In the genomic region with DNA sequence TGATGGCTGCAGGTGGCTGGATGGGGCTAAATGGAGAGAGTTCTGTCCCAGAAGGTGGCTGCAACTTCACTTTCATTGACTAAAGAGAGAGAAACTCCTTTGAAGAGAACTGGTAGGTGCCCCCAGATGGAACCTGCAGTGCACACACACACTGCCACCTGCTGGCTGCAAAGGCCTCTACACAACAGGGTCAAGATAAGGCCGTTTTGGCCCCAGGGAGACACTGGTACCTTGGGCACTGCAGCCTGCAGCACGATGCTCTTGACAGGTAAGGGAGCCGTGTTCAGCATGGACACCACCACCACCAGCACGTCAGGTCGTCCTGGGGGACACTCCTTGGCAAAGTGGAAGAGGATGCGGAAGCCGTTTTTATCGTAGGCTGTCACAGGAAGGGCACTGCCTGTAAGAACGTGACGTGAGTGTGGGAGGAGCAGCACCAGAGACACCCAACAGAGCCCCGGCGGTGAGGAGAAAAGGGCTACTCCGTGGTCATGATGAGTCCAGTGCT, we compare ENCODE assay signal across 8 cellular contexts. TPM values are rescaled to one million over a fixed set of nuclear protein-coding genes. Genes with fewer than 3 reads are reported as not detected.
DNase-seq lines count a peak whose midpoint lies in the region; ATAC-seq and TF ChIP-seq lines count a peak whose summit lies in the region.

No MANE protein-coding gene starts in this region.

- H3K9me3 ChIP-seq in psoas muscle, result no peaks in the 10 kb centered on the region

- H3K4me3 ChIP-seq in psoas muscle, result no peak overlapping the region

- DNase-seq in GF-D8 (lab: John Stamatoyannopoulos, UW), result peak; percentile 33
- DNase-seq in SK-MEL-5 (ENCODE audit: low read depth, low spot score), result peak; percentile 87
- peak; percentile 67 for DNase-seq in activated naive CD4-positive, alpha-beta T cell treated with anti-CD3 and anti-CD28 coated beads, Interleukin-2, amount 50 U/mL, for 16 hours
- peak; percentile 72 for DNase-seq in glomerular visceral epithelial cell (ENCODE audit: extremely low spot score)
- DNase-seq in psoas muscle, result peak; percentile 54 to 81

- WGBS in psoas muscle, 3 donors, result 47 to 54% (median 49%) methylated on average over 13 of the region's 13 CpGs

- ATAC-seq in psoas muscle (peak; percentile 35 to 51 (median 40)), HG03139 (IDR thresholded peaks at IDR 0.05; ENCODE audit: unreplicated experiment) (no peak), HG03378 (IDR thresholded peaks at IDR 0.05; ENCODE audit: unreplicated experiment) (no peak)

- H3K27ac ChIP-seq in psoas muscle, result no peak overlapping the region

- peaks cover 8% of the 10 kb centered on the region for H3K4me1 ChIP-seq in psoas muscle

- peak; percentile 96 for TF ChIP-seq CTCF in LNCAP (IDR thresholded peaks at IDR 0.05)
- TF ChIP-seq CTCF in psoas muscle (IDR thresholded peaks at IDR 0.05), result peak; percentile 72

- in situ Hi-C loops in SK-MEL-5 (cut with HindIII; ENCODE audit: low pct_unique_long_range_greater_than_20kb, low sequenced_read_pairs), result no loop called here

- peaks cover 6 to 100% of the 10 kb centered on the region in 2 donors for H3K36me3 ChIP-seq in psoas muscle (ENCODE audit: insufficient read depth in 1 of 2, low read depth in 1 of 2)

- H3K27me3 ChIP-seq in psoas muscle (ENCODE audit: insufficient read depth in 3 of 3, low read length in 2 of 3), result no peaks in the 10 kb centered on the region

- intact Hi-C loops in psoas muscle (cut with DNase I), result no loop called here

RNA-seq across cellular contexts. Expression of a gene that starts 22.7 kb away (rescaled TPM):
- total RNA-seq in SK-MEL-5 (2014; rRNA removed; shearing (Covaris generic)), result 15.7 and 17.4 TPM in 2 replicates
- polyA plus RNA-seq in SK-MEL-5 (2015; cell fraction: cytosol; rRNA removed), result 39.1 and 44.4 TPM in 2 replicates
- polyA plus RNA-seq in SK-MEL-5 (2015; cell fraction: nucleus; rRNA removed), result 222 and 247 TPM in 2 replicates
- 10 to 100 TPM; 21.3 to 40.6 (median 30.2) TPM for total RNA-seq in psoas muscle
- polyA plus RNA-seq in psoas muscle, result 10 to 100 TPM; 13.8 to 37.4 (median 27.3) TPM

RNA-seq across cellular contexts. Expression of a gene that starts 22.9 kb away (rescaled TPM):
- total RNA-seq in SK-MEL-5 (2014; rRNA removed; shearing (Covaris generic)), result 184 and 188 TPM in 2 replicates
- polyA plus RNA-seq in SK-MEL-5 (2015; cell fraction: cytosol; rRNA removed), result 100 and 108 TPM in 2 replicates
- polyA plus RNA-seq in SK-MEL-5 (2015; cell fraction: nucleus; rRNA removed), result 73.3 and 73.8 TPM in 2 replicates
- total RNA-seq in psoas muscle, result 100 to 1,000 TPM; 105 to 161 (median 131) TPM
- 100 to 1,000 TPM in 2 of 3 donors, 10 to 100 TPM in 1; 98.2 to 165 (median 122) TPM for polyA plus RNA-seq in psoas muscle

RNA-seq across cellular contexts. Expression of a gene that starts 32.3 kb away (rescaled TPM):
- total RNA-seq in SK-MEL-5 (2014; rRNA removed; shearing (Covaris generic)), result 20.8 and 22.9 TPM in 2 replicates
- 53.3 and 57.8 TPM in 2 replicates for polyA plus RNA-seq in SK-MEL-5 (2015; cell fraction: cytosol; rRNA removed)
- 37.8 and 52.5 TPM in 2 replicates for polyA plus RNA-seq in SK-MEL-5 (2015; cell fraction: nucleus; rRNA removed)
- 10 to 100 TPM; 19.2 to 45.8 (median 37.6) TPM for total RNA-seq in psoas muscle
- 10 to 100 TPM; 27.9 to 44.8 (median 32.2) TPM for polyA plus RNA-seq in psoas muscle

RNA-seq across cellular contexts. Expression of a gene that starts 33.3 kb away (rescaled TPM):
- 46.0 and 49.4 TPM in 2 replicates for total RNA-seq in SK-MEL-5 (2014; rRNA removed; shearing (Covaris generic))
- 60.8 and 61.4 TPM in 2 replicates for polyA plus RNA-seq in SK-MEL-5 (2015; cell fraction: cytosol; rRNA removed)
- polyA plus RNA-seq in SK-MEL-5 (2015; cell fraction: nucleus; rRNA removed), result 280 and 471 TPM in 2 replicates
- 10 to 100 TPM; 19.3 to 32.9 (median 22.0) TPM for total RNA-seq in psoas muscle
- polyA plus RNA-seq in psoas muscle, result 10 to 100 TPM; 15.1 to 24.7 (median 17.1) TPM

RNA-seq across cellular contexts. Expression of a gene that starts 50.5 kb away (rescaled TPM):
- 18.1 and 21.0 TPM in 2 replicates for total RNA-seq in SK-MEL-5 (2014; rRNA removed; shearing (Covaris generic))
- 27.2 and 30.3 TPM in 2 replicates for polyA plus RNA-seq in SK-MEL-5 (2015; cell fraction: cytosol; rRNA removed)
- polyA plus RNA-seq in SK-MEL-5 (2015; cell fraction: nucleus; rRNA removed), result 28.4 and 43.5 TPM in 2 replicates
- total RNA-seq in psoas muscle, result 10 to 100 TPM; 11.3 to 41.7 (median 16.0) TPM
- 10 to 100 TPM; 24.9 to 52.7 (median 34.5) TPM for polyA plus RNA-seq in psoas muscle

Comparison
In these comparisons a context has a peak if more than half of its experiments do, and no peak if none do; other contexts are left out.
1. DNase-seq: peak in every context shown above with its lines; median percentile 87 in SK-MEL-5; 72 in glomerular visceral epithelial cell; 68 in psoas muscle; 67 in activated naive CD4-positive, alpha-beta T cell treated with anti-CD3 and anti-CD28 coated beads, Interleukin-2, amount 50 U/mL, for 16 hours; 33 in GF-D8.
2. ATAC-seq: peak in psoas muscle (4 of 4); none in HG03139 (single experiment) and HG03378 (single experiment).